ENCODE assay signal across 10 cellular contexts in genomic region chr14:71647086-71647784, GRCh38.
A peak's percentile ranks its signal among the peaks of the same experiment; 100 is the strongest.
DNase-seq lines count a peak whose midpoint lies in the region; ATAC-seq and TF ChIP-seq lines count a peak whose summit lies in the region.
"Had no signal": no experiment of that assay in that cellular context is flagged by ENCODE, and none has a peak within 500 bp of the region (broad histone marks: within the 10 kb centered on the region; RNA-seq: fewer than 3 reads in every experiment).

No MANE protein-coding gene starts in this region.

- peaks cover 14% of the 10 kb centered on the region; the same call in 1 of the 2 replicates for H3K9me3 ChIP-seq in HUES64 (ENCODE audit: insufficient read depth, low read depth, low read length)
- H3K9me3 ChIP-seq in upper lobe of left lung = peaks cover under 1 to 4% (median 2%) of the 10 kb centered on the region in 4 donors
- H3K9me3 ChIP-seq: neutrophil had no signal

- peaks cover 40% of the 10 kb centered on the region for H3K4me1 ChIP-seq in HUES64 (ENCODE audit: insufficient read depth, low read length)
- peaks cover 5 to 14% (median 9%) of the 10 kb centered on the region in 4 donors for H3K4me1 ChIP-seq in upper lobe of left lung

- peak overlapping the region; percentile 77 for H3K27ac ChIP-seq in HUES64 (ENCODE audit: low read depth, low read length)
- peak overlapping the region in 3 of 4 donors; percentile 33 to 62 (median 46) for H3K27ac ChIP-seq in upper lobe of left lung
- H3K27ac ChIP-seq: neutrophil had no signal

- H3K27me3 ChIP-seq in HUES64 (ENCODE audit: insufficient read depth, low read length) = no peaks in the 10 kb centered on the region
- no peaks in the 10 kb centered on the region for H3K27me3 ChIP-seq in upper lobe of left lung
- H3K27me3 ChIP-seq: neutrophil had no signal

- DNase-seq in NCI-H82 treated with DMSO at 0.1 percent for 48 hours (lab: John Stamatoyannopoulos, UW; ENCODE audit: unreplicated experiment) (peak; percentile 3), iris pigment epithelial cell (ENCODE audit: low read depth) (peak; percentile 37), upper lobe of left lung (peak in 1 of 2 donors; percentile 42), AG08395 (ENCODE audit: low spot score) (no peak)
- DNase-seq in stimulated activated naive CD4-positive, alpha-beta T cell (lab: John Stamatoyannopoulos, UW) = no peak
- DNase-seq: anterior cingulate cortex; stimulated activated CD4-positive, alpha-beta T cell treated with anti-CD3 and anti-CD28 coated beads, Interleukin-4, amount 100 ng/mL, for 24 hours had no signal

- 76% methylated on average over 4 of the region's 4 CpGs for WGBS in HUES64
- 62 to 64% methylated on average over 4 of the region's 4 CpGs for WGBS in upper lobe of left lung, 2 donors

- no peak for TF ChIP-seq POLR2A in upper lobe of left lung (IDR thresholded peaks at IDR 0.05)

- H3K36me3 ChIP-seq in HUES64 (ENCODE audit: insufficient read depth, low read length) (peaks cover 15% of the 10 kb centered on the region), upper lobe of left lung (no peaks in the 10 kb centered on the region)

- TF ChIP-seq CTCF in upper lobe of left lung (IDR thresholded peaks at IDR 0.05) = no peak

- TF ChIP-seq EP300 in upper lobe of left lung (IDR thresholded peaks at IDR 0.05) = peak in 1 of 4 donors; percentile 52

- ATAC-seq in upper lobe of left lung (ENCODE audit: low FRiP score in 2 of 2) (peak; percentile 31 to 82), GM19395 (IDR thresholded peaks at IDR 0.05; ENCODE audit: unreplicated experiment) (no peak)

- peak overlapping the region; percentile 25 for H3K9ac ChIP-seq in HUES64 (ENCODE audit: low read depth, low read length)

- H3K4me3 ChIP-seq in HUES64 (ENCODE audit: low read length) (peak overlapping the region; percentile 24; the same call in 1 of the 2 replicates), upper lobe of left lung (no peak overlapping the region)

Comparison
In these comparisons a context has a peak if more than half of its experiments do, and no peak if none do; other contexts are left out.
1. DNase-seq: peak in NCI-H82 treated with DMSO at 0.1 percent for 48 hours (single experiment) and iris pigment epithelial cell (single experiment); none in AG08395 (single experiment) and stimulated activated naive CD4-positive, alpha-beta T cell (0 of 6).